ENCODE assay signal across 18 cellular contexts in the genomic region with DNA sequence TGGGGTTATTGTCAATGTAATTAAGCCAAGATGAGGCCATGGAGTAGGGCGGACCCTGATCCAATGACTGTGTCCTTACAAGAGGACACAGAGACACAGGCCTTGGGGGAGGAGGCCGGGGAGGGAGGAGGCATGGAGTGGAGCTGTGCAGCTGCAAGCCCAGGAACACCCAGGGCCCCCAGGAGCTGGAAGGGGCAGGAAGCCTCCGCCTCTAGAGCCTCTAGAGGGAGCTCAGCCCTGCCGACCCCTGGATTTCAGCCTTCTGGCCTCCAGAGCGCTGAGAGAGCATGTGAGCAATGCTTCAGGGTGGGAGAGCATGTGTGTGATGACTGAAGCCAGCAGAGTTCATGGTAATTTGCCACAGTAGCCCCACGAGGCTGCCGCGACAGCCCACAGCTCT.
A peak's percentile ranks its signal among the peaks of the same experiment; 100 is the strongest.
DNase-seq lines count a peak whose midpoint lies in the region; ATAC-seq and TF ChIP-seq lines count a peak whose summit lies in the region.
"Had no signal": no experiment of that assay in that cellular context is flagged by ENCODE, and none has a peak within 500 bp of the region (broad histone marks: within the 10 kb centered on the region; RNA-seq: fewer than 3 reads in every experiment).

No MANE protein-coding gene starts in this region.

- H3K14ac ChIP-seq in neuronal stem cell (ENCODE audit: low read length) = no peak overlapping the region

- no peaks in the 10 kb centered on the region for H3K9me3 ChIP-seq in neuronal stem cell (replicated peaks in 1 of 2; ENCODE audit: control insufficient read depth in 2 of 2, insufficient read depth in 1 of 2, low read depth in 1 of 2, low read length in 2 of 2)
- H3K9me3 ChIP-seq: sigmoid colon, tibial nerve had no signal

- H3K36me3 ChIP-seq in H7 (replicated peaks; ENCODE audit: control insufficient read depth, insufficient read depth, low read length) = no peaks in the 10 kb centered on the region
- no peaks in the 10 kb centered on the region for H3K36me3 ChIP-seq in neuronal stem cell (replicated peaks in 1 of 2; ENCODE audit: control insufficient read depth in 2 of 2, insufficient read depth in 2 of 2, low read length in 2 of 2)
- H3K36me3 ChIP-seq: sigmoid colon had no signal

- DNase-seq in H7 (peak; percentile 82), RPMI7951 (ENCODE audit: low read depth) (peak; percentile 25), glutamatergic neuron (peak; percentile 56), neuronal stem cell (ENCODE audit: low spot score) (no peak), NCI-H2081 treated with DMSO at 0.1 percent for 48 hours (lab: John Stamatoyannopoulos, UW) (no peak), NK-92 (lab: John Stamatoyannopoulos, UW; ENCODE audit: unreplicated experiment) (no peak)
- DNase-seq: activated naive CD8-positive, alpha-beta T cell treated with anti-CD3 and anti-CD28 coated beads for 36 hours; DMS79 treated with DMSO at 0.1 percent for 48 hours; NCI-H1436 treated with DMSO at 0.1 percent for 48 hours; occipital lobe; sigmoid colon; stimulated activated naive CD4-positive, alpha-beta T cell; T1000 had no signal

- H3K36me3 Mint-ChIP-seq in glutamatergic neuron (ENCODE audit: unreplicated experiment) = no peaks in the 10 kb centered on the region
- H3K36me3 Mint-ChIP-seq: activated naive CD8-positive, alpha-beta T cell treated with anti-CD3 and anti-CD28 coated beads for 36 hours had no signal

- H3K4me1 Mint-ChIP-seq in glutamatergic neuron (ENCODE audit: low read depth, unreplicated experiment) = peaks cover 14% of the 10 kb centered on the region
- H3K4me1 Mint-ChIP-seq: activated naive CD8-positive, alpha-beta T cell treated with anti-CD3 and anti-CD28 coated beads for 36 hours had no signal

- no peak overlapping the region for H3K27ac ChIP-seq in neuronal stem cell (replicated peaks; ENCODE audit: low read length)
- H3K27ac ChIP-seq: sigmoid colon had no signal

- no peak for TF ChIP-seq CTCF in glutamatergic neuron (IDR thresholded peaks at IDR 0.05; ENCODE audit: partially characterized antibody, unreplicated experiment)

- peak overlapping the region; percentile 74 for H3K9ac ChIP-seq in neuronal stem cell (ENCODE audit: low read depth, low read length, poor library complexity)

- H4K8ac ChIP-seq in neuronal stem cell (ENCODE audit: low read depth, low read length) = no peak overlapping the region

- peak overlapping the region; percentile 33 for H2BK12ac ChIP-seq in neuronal stem cell (ENCODE audit: low read length)

- H2BK120ac ChIP-seq in neuronal stem cell (ENCODE audit: low read depth, low read length) = peak overlapping the region; percentile 42

- ATAC-seq in HG02870 (IDR thresholded peaks at IDR 0.05; ENCODE audit: unreplicated experiment) (no peak), GM18870 (IDR thresholded peaks at IDR 0.05; ENCODE audit: unreplicated experiment) (no peak)
- ATAC-seq: activated CD4-positive, CD25-positive, alpha-beta regulatory T cell treated with anti-CD3 and anti-CD28 coated beads, Interleukin-2, amount 50 U/mL, for 24 hours had no signal

- H2BK15ac ChIP-seq in neuronal stem cell (ENCODE audit: low read length) = peak overlapping the region; percentile 98

- H3K23ac ChIP-seq in neuronal stem cell (ENCODE audit: low read depth, low read length, poor library complexity) = no peak overlapping the region

- H3K4me1 ChIP-seq in neuronal stem cell (ENCODE audit: control insufficient read depth in 2 of 2, insufficient read depth in 1 of 2, low read depth in 1 of 2, low read length in 2 of 2) = peaks cover 3 to 23% of the 10 kb centered on the region in 2 donors
- H3K4me1 ChIP-seq: sigmoid colon had no signal

- H3K9me3 Mint-ChIP-seq in glutamatergic neuron (ENCODE audit: unreplicated experiment) = peaks cover 9% of the 10 kb centered on the region
- H3K9me3 Mint-ChIP-seq: activated naive CD8-positive, alpha-beta T cell treated with anti-CD3 and anti-CD28 coated beads for 36 hours; brain had no signal

- WGBS in neuronal stem cell (ENCODE audit: extremely low coverage in 2 of 2, insufficient read length in 2 of 2, insufficient replicate concordance in 1 of 2), 2 donors = no CpG with 5 or more reads among the region's 8 CpGs

- H3K27ac Mint-ChIP-seq in glutamatergic neuron (ENCODE audit: unreplicated experiment) = peak overlapping the region; percentile 64
- H3K27ac Mint-ChIP-seq: activated naive CD8-positive, alpha-beta T cell treated with anti-CD3 and anti-CD28 coated beads for 36 hours had no signal

- no peak overlapping the region for H3K4me3 Mint-ChIP-seq in glutamatergic neuron (ENCODE audit: unreplicated experiment)
- H3K4me3 Mint-ChIP-seq: activated naive CD8-positive, alpha-beta T cell treated with anti-CD3 and anti-CD28 coated beads for 36 hours; brain had no signal

- H3K4me3 ChIP-seq in H7 (ENCODE audit: insufficient read depth, low read depth, low read length) (no peak overlapping the region), neuronal stem cell (ENCODE audit: low read length in 2 of 2) (no peak overlapping the region)
- H3K4me3 ChIP-seq: sigmoid colon, tibial nerve had no signal

- H3K18ac ChIP-seq in neuronal stem cell (ENCODE audit: low read length) = peak overlapping the region; percentile 65

- H2AK5ac ChIP-seq in neuronal stem cell (ENCODE audit: low read depth, low read length) = peak overlapping the region; percentile 86

- H4K91ac ChIP-seq in neuronal stem cell (ENCODE audit: low read depth, low read length, poor library complexity) = no peak overlapping the region

- H3K27me3 Mint-ChIP-seq in glutamatergic neuron (ENCODE audit: unreplicated experiment) = peaks cover 9% of the 10 kb centered on the region

- no peak overlapping the region for H3K4me2 ChIP-seq in neuronal stem cell (ENCODE audit: insufficient read depth, low read length, poor library complexity, severe bottlenecking)

- peak overlapping the region; percentile 48 for H2BK5ac ChIP-seq in neuronal stem cell (ENCODE audit: low read length)

- H2AFZ ChIP-seq in neuronal stem cell (ENCODE audit: low read length) = no peak overlapping the region

- H3K79me1 ChIP-seq in neuronal stem cell (ENCODE audit: low read depth, low read length) = no peaks in the 10 kb centered on the region

- peak overlapping the region; percentile 26 for H3K4ac ChIP-seq in neuronal stem cell (ENCODE audit: low read length)

- H3K27me3 ChIP-seq in H7 (ENCODE audit: control insufficient read depth, insufficient read depth, low read length) (no peaks in the 10 kb centered on the region), neuronal stem cell (ENCODE audit: control insufficient read depth in 3 of 3, insufficient read depth in 3 of 3, low read depth in 1 of 3, low read length in 3 of 3) (peaks cover 0 to 7% (median 0%) of the 10 kb centered on the region in 3 experiments)
- H3K27me3 ChIP-seq: tibial nerve had no signal

Comparison
In these comparisons a context has a peak if more than half of its experiments do, and no peak if none do; other contexts are left out.
1. DNase-seq: peak in H7 (single experiment), RPMI7951 (single experiment) and glutamatergic neuron (single experiment); none in neuronal stem cell (single experiment), NCI-H2081 treated with DMSO at 0.1 percent for 48 hours (single experiment) and NK-92 (single experiment).